Comparison of ENCODE assay signal across 12 cellular contexts in genomic region chr11:123082977-123083376, GRCh38. TPM values are rescaled to one million over a fixed set of nuclear protein-coding genes. Genes with fewer than 3 reads are reported as not detected.
A peak's percentile ranks its signal among the peaks of the same experiment; 100 is the strongest.
DNase-seq lines count a peak whose midpoint lies in the region; ATAC-seq, FAIRE-seq and TF ChIP-seq lines count a peak whose summit lies in the region.
"Had no signal": no experiment of that assay in that cellular context is flagged by ENCODE, and none has a peak within 500 bp of the region (broad histone marks: within the 10 kb centered on the region; RNA-seq: fewer than 3 reads in every experiment).

No MANE protein-coding gene starts in this region.

- POLR2A ChIA-PET in GM10248 (lab: Yijun Ruan, JAX): interaction anchor here (0.7 kb wide), 1 partner anchor 21 kb away, joined by 5 read pairs; the partner anchor contains the start of gene HSPA8

- intact Hi-C loops in heart left ventricle (cut with DNase I) (loop anchor here in 1 of 10 donors (2.0 kb wide), 1 partner anchor 20 kb away; the partner anchor contains the start of gene HSPA8), Right ventricle myocardium inferior (cut with DNase I) (loop anchor here (1.0 kb wide), 1 partner anchor 21 kb away; the partner anchor contains the start of gene HSPA8), aorta (cut with DNase I) (no loop called here), thyroid gland (cut with DNase I) (no loop called here)

- H3K27ac ChIP-seq in heart left ventricle (peak overlapping the region in 11 of 12 donors; percentile 12 to 68 (median 34)), astrocyte (ENCODE audit: low read depth, low read length) (peak overlapping the region; percentile 77), aorta (ENCODE audit: low read depth in 1 of 2, low read length in 2 of 2) (no peak overlapping the region), thyroid gland (peak overlapping the region in 1 of 3 donors; percentile 56)
- H3K27ac ChIP-seq: RWPE1 had no signal

- no peaks in the 10 kb centered on the region for H3K9me3 Mint-ChIP-seq in astrocyte (ENCODE audit: unreplicated experiment)

- H2AFZ ChIP-seq in astrocyte (ENCODE audit: low read depth, low read length): no peak overlapping the region

- no peaks in the 10 kb centered on the region for H3K79me2 ChIP-seq in astrocyte (ENCODE audit: insufficient read depth, low read length)

- peaks cover 5% of the 10 kb centered on the region for H3K36me3 Mint-ChIP-seq in astrocyte (ENCODE audit: low read depth, unreplicated experiment)

- H3K27ac Mint-ChIP-seq in astrocyte (ENCODE audit: unreplicated experiment): peak overlapping the region; percentile 97

- H3K4me1 ChIP-seq in heart left ventricle (peaks cover 0 to 34% (median 10%) of the 10 kb centered on the region in 12 donors), astrocyte (ENCODE audit: insufficient read depth, low read length) (peaks cover 9% of the 10 kb centered on the region), aorta (ENCODE audit: control insufficient read depth in 1 of 2, insufficient read depth in 2 of 2, low read length in 2 of 2) (peaks cover 0 to 2% of the 10 kb centered on the region in 2 donors), thyroid gland (peaks cover 0 to 10% of the 10 kb centered on the region in 2 donors)

- H3K36me3 ChIP-seq in heart left ventricle (peaks cover 0 to 11% (median 0%) of the 10 kb centered on the region in 9 donors), astrocyte (ENCODE audit: insufficient read depth, low read length) (peaks cover 9% of the 10 kb centered on the region), aorta (ENCODE audit: control insufficient read depth in 1 of 2, insufficient read depth in 2 of 2, low read length in 1 of 2) (peaks cover 0 to 2% of the 10 kb centered on the region in 2 donors), thyroid gland (no peaks in the 10 kb centered on the region)

- H3K9me3 ChIP-seq in heart left ventricle (peaks cover 0 to 8% (median 0%) of the 10 kb centered on the region in 12 donors), astrocyte (ENCODE audit: insufficient read depth, low read depth, low read length) (no peaks in the 10 kb centered on the region), aorta (ENCODE audit: control insufficient read depth, low read length) (no peaks in the 10 kb centered on the region), thyroid gland (no peaks in the 10 kb centered on the region)

- CTCF ChIA-PET in GM10248 (lab: Yijun Ruan, JAX): interaction anchor here (1.7 kb wide), 1 partner anchor 20 kb away, joined by 5 read pairs; no protein-coding TSS in a partner anchor

- TF ChIP-seq POLR2A in heart left ventricle (IDR thresholded peaks at IDR 0.05) (no peak), thyroid gland (IDR thresholded peaks at IDR 0.05) (no peak)

- H4K20me1 ChIP-seq in astrocyte (ENCODE audit: insufficient read depth, low read length): no peaks in the 10 kb centered on the region

- no peak overlapping the region for H3K9ac ChIP-seq in astrocyte (ENCODE audit: low read length)

- ATAC-seq in heart left ventricle (peak in 3 of 4 donors; percentile 47 to 66 (median 50)), Right ventricle myocardium inferior (no peak), aorta (ENCODE audit: low FRiP score) (peak; percentile 57), GM21447 (IDR thresholded peaks at IDR 0.05; ENCODE audit: unreplicated experiment) (no peak)

- 49 to 56% (median 53%) methylated on average over 4 of the region's 4 CpGs for WGBS in heart left ventricle, 4 donors
- WGBS in aorta, 2 donors: 66 to 78% methylated on average over 4 of the region's 4 CpGs
- 75 to 83% methylated on average over 4 of the region's 4 CpGs for WGBS in thyroid gland, 2 donors

- H3K4me3 ChIP-seq in heart left ventricle: peak overlapping the region in 2 of 12 donors; percentile 3 to 14
- H3K4me3 ChIP-seq in astrocyte (ENCODE audit: insufficient read depth, low read depth, low read length): no peak overlapping the region
- no peak overlapping the region for H3K4me3 ChIP-seq in aorta (ENCODE audit: low read length in 2 of 2)
- H3K4me3 ChIP-seq in thyroid gland (replicated peaks in 1 of 3): no peak overlapping the region

- no peak overlapping the region for H3K4me2 ChIP-seq in astrocyte (ENCODE audit: low read length)

- no peaks in the 10 kb centered on the region for H3K27me3 Mint-ChIP-seq in astrocyte (ENCODE audit: low read depth, unreplicated experiment)

- H3K4me3 Mint-ChIP-seq in astrocyte (ENCODE audit: unreplicated experiment): no peak overlapping the region

- H3K27me3 ChIP-seq in heart left ventricle (no peaks in the 10 kb centered on the region), astrocyte (ENCODE audit: insufficient read depth, low read length) (no peaks in the 10 kb centered on the region), aorta (ENCODE audit: control insufficient read depth in 1 of 2, insufficient read depth in 2 of 2, low read length in 1 of 2) (no peaks in the 10 kb centered on the region), thyroid gland (no peaks in the 10 kb centered on the region)
- H3K27me3 ChIP-seq: BE2C had no signal

- FAIRE-seq in astrocyte (lab: Jason Lieb, UNC): no peak
- FAIRE-seq: urothelium cell line had no signal

- no peak for DNase-seq in heart left ventricle
- no peak for DNase-seq in Right ventricle myocardium inferior (ENCODE audit: missing footprints)
- DNase-seq in astrocyte (ENCODE audit: low read depth): no peak
- peak; percentile 51 to 58 for DNase-seq in lung microvascular endothelial cell (ENCODE audit: low read depth in 2 of 2)
- DNase-seq in aorta: peak in 1 of 2 donors; percentile 19
- DNase-seq in thyroid gland: no peak
- no peak for DNase-seq in GM10248 (ENCODE audit: extremely low spot score)
- DNase-seq: activated gamma-delta T cell had no signal

- peaks cover 8% of the 10 kb centered on the region for H3K4me1 Mint-ChIP-seq in astrocyte (ENCODE audit: low read depth, unreplicated experiment)

- TF ChIP-seq CTCF in heart left ventricle (IDR thresholded peaks at IDR 0.05) (no peak), astrocyte (IDR thresholded peaks at IDR 0.05; ENCODE audit: insufficient read depth, low read depth, low read length) (no peak), thyroid gland (IDR thresholded peaks at IDR 0.05) (no peak), GM10248 (IDR thresholded peaks at IDR 0.05; ENCODE audit: control extremely low read depth, extremely low read depth, low read depth, missing control alignments) (no peak)

RNA-seq across cellular contexts. Expression of gene HSPA8, which starts 21.0 kb away (rescaled TPM):
- total RNA-seq in heart left ventricle (1,000 to 10,000 TPM in 7 of 9 donors, 100 to 1,000 TPM in 2; 650 to 1,438 (median 1,101) TPM), Right ventricle myocardium inferior (1,349 TPM), astrocyte (1,391 and 1,502 TPM in 2 replicates), lung microvascular endothelial cell (1,264 and 1,937 TPM in 2 replicates), aorta (100 to 1,000 TPM; 543 to 888 TPM), thyroid gland (1,000 to 10,000 TPM in 1 of 4 donors, 100 to 1,000 TPM in 3; 641 to 1,030 (median 860) TPM)
- polyA plus RNA-seq in heart left ventricle (1,000 to 10,000 TPM in 1 of 2 donors, 10 to 100 TPM in 1; 58.9 to 2,193 TPM), aorta (100 to 1,000 TPM; 320 to 445 TPM)

Comparison
In these comparisons a context has a peak if more than half of its experiments do, and no peak if none do; other contexts are left out.
1. ATAC-seq: peak in heart left ventricle (3 of 4) and aorta (single experiment); none in Right ventricle myocardium inferior (single experiment) and GM21447 (single experiment).
2. DNase-seq: peak in lung microvascular endothelial cell (2 of 2); none in heart left ventricle (0 of 5), Right ventricle myocardium inferior (single experiment), astrocyte (single experiment), thyroid gland (0 of 2) and GM10248 (single experiment).
3. H3K27ac ChIP-seq: peak in heart left ventricle (11 of 12) and astrocyte (single experiment); none in aorta (0 of 2).